10 cellular contexts compared by ENCODE assay signal in the genomic region with DNA sequence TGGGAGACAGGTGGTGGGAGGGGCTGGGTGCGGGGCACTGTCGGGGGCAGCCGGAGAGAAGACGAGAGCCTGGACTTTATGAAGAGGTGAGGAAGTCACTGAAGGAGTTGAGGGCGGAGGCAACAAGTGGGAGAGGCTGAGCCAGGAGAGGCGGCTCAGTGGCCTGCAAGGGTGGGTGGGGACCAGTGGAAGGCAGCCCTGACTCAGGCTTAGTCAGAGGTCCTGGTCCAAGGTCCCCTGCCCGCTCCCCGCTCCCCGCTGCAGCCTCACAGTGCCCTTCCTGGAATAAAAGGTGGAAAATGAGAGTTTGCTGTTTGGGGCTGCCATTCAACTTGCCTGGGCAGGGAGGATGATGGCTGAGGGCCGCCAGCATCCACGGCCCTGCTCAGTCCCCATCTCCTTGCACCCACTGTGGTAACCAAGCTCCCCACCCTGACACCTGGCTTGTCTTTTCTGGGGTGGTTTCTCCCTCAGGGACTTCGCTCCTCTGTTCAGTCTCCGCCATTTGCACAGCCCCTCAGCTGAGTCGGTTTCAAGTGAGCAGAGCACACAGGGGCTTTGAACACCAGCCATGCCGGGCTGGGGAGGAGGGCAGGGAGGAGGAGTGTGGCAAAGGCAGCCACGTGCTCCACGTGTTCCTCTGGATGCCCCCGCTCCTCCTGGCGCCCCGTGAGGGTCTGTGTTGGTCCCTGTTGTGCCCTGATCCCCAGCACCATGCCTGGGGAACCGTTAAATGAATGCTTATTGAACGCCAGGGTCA. TPM values are rescaled to one million over a fixed set of nuclear protein-coding genes. Genes with fewer than 3 reads are reported as not detected.
DNase-seq lines count a peak whose midpoint lies in the region; ATAC-seq and TF ChIP-seq lines count a peak whose summit lies in the region.
"Had no signal": no experiment of that assay in that cellular context is flagged by ENCODE, and none has a peak within 500 bp of the region (broad histone marks: within the 10 kb centered on the region; RNA-seq: fewer than 3 reads in every experiment).

No MANE protein-coding gene starts in this region.

- intact Hi-C loops in activated T-helper 1 cell treated with anti-CD3 and anti-CD28 coated beads, Interleukin-12 subunit alpha, Interleukin-12 subunit beta, Interleukin-2, Interleukin-4 antibody, amounts not matched to agents 30 ng/mL and 10 ng/mL and 1 ng/mL, durations not matched to agents 14 hours and 24 hours and 36 hours (cut with micrococcal nuclease), result no loop called here
- intact Hi-C loops in cardiac septum (cut with DNase I), result no loop called here
- intact Hi-C loops in CD14-positive monocyte (cut with micrococcal nuclease), result no loop called here

- H3K9me3 Mint-ChIP-seq in activated T-helper 1 cell treated with anti-CD3 and anti-CD28 coated beads, Interleukin-12 subunit alpha, Interleukin-12 subunit beta, Interleukin-2, Interleukin-4 antibody, amounts not matched to agents 30 ng/mL and 10 ng/mL and 1 ng/mL, durations not matched to agents 14 hours and 24 hours and 36 hours, result peaks cover 9% of the 10 kb centered on the region
- peaks cover 4 to 12% (median 10%) of the 10 kb centered on the region in 7 donors for H3K9me3 Mint-ChIP-seq in CD14-positive monocyte

- DNase-seq in GOT3 (lab: John Stamatoyannopoulos, UW) (peak; percentile 7), cardiac septum (ENCODE audit: low spot score) (peak; percentile 78), skeletal muscle cell (ENCODE audit: low read depth) (peak; percentile 31), KBM-7 (no peak), NCI-H1436 (lab: John Stamatoyannopoulos, UW) (no peak), CD14-positive monocyte (ENCODE audit: low spot score) (no peak)
- DNase-seq in activated T-helper 1 cell treated with anti-CD3 and anti-CD28 coated beads, Interleukin-12 subunit alpha, Interleukin-12 subunit beta, Interleukin-2, Interleukin-4 antibody, amounts not matched to agents 30 ng/mL and 10 ng/mL and 1 ng/mL, durations not matched to agents 14 hours and 24 hours and 36 hours (ENCODE audit: low spot score), result no peak

- peak overlapping the region; percentile 16 for H3K27ac Mint-ChIP-seq in activated T-helper 1 cell treated with anti-CD3 and anti-CD28 coated beads, Interleukin-12 subunit alpha, Interleukin-12 subunit beta, Interleukin-2, Interleukin-4 antibody, amounts not matched to agents 30 ng/mL and 10 ng/mL and 1 ng/mL, durations not matched to agents 14 hours and 24 hours and 36 hours
- no peak overlapping the region for H3K27ac Mint-ChIP-seq in CD14-positive monocyte
- H3K27ac Mint-ChIP-seq: memory B cell had no signal

- H3K4me3 ChIP-seq in skeletal muscle cell (ENCODE audit: low read depth, low read length), result no peak overlapping the region
- H3K4me3 ChIP-seq: HAP-1 had no signal

- peaks cover 9% of the 10 kb centered on the region for H3K36me3 Mint-ChIP-seq in activated T-helper 1 cell treated with anti-CD3 and anti-CD28 coated beads, Interleukin-12 subunit alpha, Interleukin-12 subunit beta, Interleukin-2, Interleukin-4 antibody, amounts not matched to agents 30 ng/mL and 10 ng/mL and 1 ng/mL, durations not matched to agents 14 hours and 24 hours and 36 hours (ENCODE audit: low read depth)
- peaks cover 0 to 7% of the 10 kb centered on the region in 2 donors for H3K36me3 Mint-ChIP-seq in CD14-positive monocyte
- H3K36me3 Mint-ChIP-seq: memory B cell had no signal

- H3K4me1 Mint-ChIP-seq in activated T-helper 1 cell treated with anti-CD3 and anti-CD28 coated beads, Interleukin-12 subunit alpha, Interleukin-12 subunit beta, Interleukin-2, Interleukin-4 antibody, amounts not matched to agents 30 ng/mL and 10 ng/mL and 1 ng/mL, durations not matched to agents 14 hours and 24 hours and 36 hours (ENCODE audit: low read depth), result peaks cover 15% of the 10 kb centered on the region
- peaks cover 15% of the 10 kb centered on the region for H3K4me1 Mint-ChIP-seq in CD14-positive monocyte
- H3K4me1 Mint-ChIP-seq: memory B cell had no signal

- TF ChIP-seq CTCF in CD14-positive monocyte (IDR thresholded peaks at IDR 0.05), result no peak

- ATAC-seq in HG02970 (IDR thresholded peaks at IDR 0.05; ENCODE audit: low FRiP score, unreplicated experiment), result no peak

- peaks cover 1% of the 10 kb centered on the region for H3K27me3 Mint-ChIP-seq in activated T-helper 1 cell treated with anti-CD3 and anti-CD28 coated beads, Interleukin-12 subunit alpha, Interleukin-12 subunit beta, Interleukin-2, Interleukin-4 antibody, amounts not matched to agents 30 ng/mL and 10 ng/mL and 1 ng/mL, durations not matched to agents 14 hours and 24 hours and 36 hours (ENCODE audit: insufficient read depth)
- H3K27me3 Mint-ChIP-seq in CD14-positive monocyte (ENCODE audit: low read depth in 3 of 3), result peaks cover 3 to 4% (median 4%) of the 10 kb centered on the region in 3 donors

- in situ Hi-C loops in KBM-7 (cut with MboI; ENCODE audit: low pct_unique_long_range_greater_than_20kb, low sequenced_read_pairs), result no loop called here

- no peak overlapping the region for H3K4me3 Mint-ChIP-seq in activated T-helper 1 cell treated with anti-CD3 and anti-CD28 coated beads, Interleukin-12 subunit alpha, Interleukin-12 subunit beta, Interleukin-2, Interleukin-4 antibody, amounts not matched to agents 30 ng/mL and 10 ng/mL and 1 ng/mL, durations not matched to agents 14 hours and 24 hours and 36 hours
- H3K4me3 Mint-ChIP-seq in CD14-positive monocyte, result no peak overlapping the region
- H3K4me3 Mint-ChIP-seq: memory B cell had no signal

RNA-seq across cellular contexts. Expression of gene RALB, which starts 13.7 kb away (rescaled TPM):
- 79.7 and 84.2 TPM in 2 replicates for total RNA-seq in activated T-helper 1 cell treated with anti-CD3 and anti-CD28 coated beads, Interleukin-12 subunit alpha, Interleukin-12 subunit beta, Interleukin-2, Interleukin-4 antibody, amounts not matched to agents 30 ng/mL and 10 ng/mL and 1 ng/mL, durations not matched to agents 14 hours and 24 hours and 36 hours
- total RNA-seq in cardiac septum, result 49.9 TPM
- polyA plus RNA-seq in CD14-positive monocyte, result 100 to 1,000 TPM; 139 to 163 TPM

RNA-seq across cellular contexts. Expression of gene TMEM185B, which starts 15.7 kb away (rescaled TPM):
- total RNA-seq in activated T-helper 1 cell treated with anti-CD3 and anti-CD28 coated beads, Interleukin-12 subunit alpha, Interleukin-12 subunit beta, Interleukin-2, Interleukin-4 antibody, amounts not matched to agents 30 ng/mL and 10 ng/mL and 1 ng/mL, durations not matched to agents 14 hours and 24 hours and 36 hours, result 47.9 and 48.6 TPM in 2 replicates
- 22.7 TPM for total RNA-seq in cardiac septum
- polyA plus RNA-seq in CD14-positive monocyte, result 10 to 100 TPM; 18.1 to 20.4 TPM

Comparison
In these comparisons a context has a peak if more than half of its experiments do, and no peak if none do; other contexts are left out.
1. DNase-seq: peak in GOT3 (single experiment), cardiac septum (single experiment) and skeletal muscle cell (single experiment); none in activated T-helper 1 cell treated with anti-CD3 and anti-CD28 coated beads, Interleukin-12 subunit alpha, Interleukin-12 subunit beta, Interleukin-2, Interleukin-4 antibody, amounts not matched to agents 30 ng/mL and 10 ng/mL and 1 ng/mL, durations not matched to agents 14 hours and 24 hours and 36 hours (single experiment), KBM-7 (single experiment), NCI-H1436 (single experiment) and CD14-positive monocyte (single experiment).